ENCODE assay signal across 1 cellular context in genomic region chr3:102979682-102980378, GRCh38.
TF ChIP-seq lines count a peak whose summit lies in the region.

No MANE protein-coding gene starts in this region.

TF ChIP-seq in SK-N-SH, 30 proteins besides CTCF, POLR2A, EP300 and RAD21 (continued from another document):
- TF ChIP-seq REST (IDR thresholded peaks at IDR 0.05; ENCODE audit: low read depth, low read length) (peak; percentile 61; the same call in 1 of the 2 replicates), FOXM1 (IDR thresholded peaks at IDR 0.05; ENCODE audit: low read depth) (0 out of 2 replicates have a peak, but pooled peaks have one; percentile 27), RFX5 (IDR thresholded peaks at IDR 0.05; ENCODE audit: low read length) (no peak), CHD2 (IDR thresholded peaks at IDR 0.05; ENCODE audit: low read length, partially characterized antibody) (no peak), RCOR1 (IDR thresholded peaks at IDR 0.05; ENCODE audit: low read length) (peak; percentile 28; the same call in 1 of the 2 replicates), FOSL2 (IDR thresholded peaks at IDR 0.05; ENCODE audit: borderline replicate concordance, low read depth) (peak; percentile 95), NRF1 (IDR thresholded peaks at IDR 0.05; ENCODE audit: low read depth, low read length) (no peak), YY1 (IDR thresholded peaks at IDR 0.05; ENCODE audit: low read depth) (no peak), NFIC (IDR thresholded peaks at IDR 0.05; ENCODE audit: borderline replicate concordance) (peak; percentile 100)
